ENCODE assay signal across 9 cellular contexts in the genomic region with DNA sequence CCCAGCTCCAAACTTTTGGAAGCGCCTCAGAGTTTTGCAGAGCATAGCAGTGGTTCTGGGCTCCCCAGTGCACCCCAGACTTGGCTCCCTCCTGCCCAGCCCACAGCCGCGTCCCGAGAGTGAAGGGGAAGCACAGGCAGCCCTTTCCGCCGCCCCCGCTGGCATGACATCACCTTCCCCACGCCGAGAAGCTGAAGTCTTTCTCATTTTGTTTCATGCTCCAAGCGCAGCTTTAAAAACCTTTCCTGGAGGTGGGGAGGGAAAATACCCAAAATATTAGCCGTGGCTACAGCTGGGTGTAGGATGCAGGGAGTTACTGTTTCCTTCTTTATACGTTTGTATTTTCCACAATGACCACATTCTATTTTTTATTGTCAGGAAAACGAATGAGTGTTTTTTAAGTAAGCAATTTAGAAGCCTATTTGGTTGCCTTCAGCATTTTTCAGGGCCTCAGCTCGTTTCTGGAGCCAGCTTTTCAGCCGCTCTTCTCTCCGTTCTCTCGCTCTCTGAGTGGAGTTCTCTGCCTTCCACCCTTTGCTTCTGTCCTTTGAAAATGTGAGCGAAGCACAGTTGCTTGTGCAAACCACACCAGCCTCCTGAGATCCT.
DNase-seq lines count a peak whose midpoint lies in the region; ATAC-seq, FAIRE-seq and TF ChIP-seq lines count a peak whose summit lies in the region.
"Had no signal": no experiment of that assay in that cellular context is flagged by ENCODE, and none has a peak within 500 bp of the region (broad histone marks: within the 10 kb centered on the region; RNA-seq: fewer than 3 reads in every experiment).

No MANE protein-coding gene starts in this region.

- no peaks in the 10 kb centered on the region for H3K27me3 ChIP-seq in keratinocyte (ENCODE audit: control insufficient read depth, extremely low read depth, insufficient read depth, low read length)

- H3K27ac ChIP-seq in keratinocyte (ENCODE audit: control insufficient read depth, insufficient read depth, low read length), result no peak overlapping the region
- H3K27ac ChIP-seq: neutrophil had no signal

- no peaks in the 10 kb centered on the region for H3K36me3 ChIP-seq in keratinocyte (ENCODE audit: control insufficient read depth in 2 of 2, extremely low read depth in 1 of 2, insufficient read depth in 2 of 2, low read length in 2 of 2)
- H3K36me3 ChIP-seq: neutrophil had no signal

- dilution Hi-C loops in keratinocyte (cut with MboI; ENCODE audit: extremely low pct_ligation_motif_present, low sequenced_read_pairs), result no loop called here

- peaks cover 12% of the 10 kb centered on the region for H3K4me1 ChIP-seq in keratinocyte (ENCODE audit: control insufficient read depth, extremely low read depth, insufficient read depth, low read length)

- H3K9ac ChIP-seq in keratinocyte (ENCODE audit: control insufficient read depth, extremely low read depth, insufficient read depth, low read length), result peak overlapping the region; percentile 64

- peak; percentile 57 for ATAC-seq in GM18502 (IDR thresholded peaks at IDR 0.05; ENCODE audit: poor library complexity, unreplicated experiment)
- ATAC-seq in HG03175 (IDR thresholded peaks at IDR 0.05; ENCODE audit: unreplicated experiment), result peak; percentile 34

- no peak for TF ChIP-seq CTCF in keratinocyte (optimal IDR thresholded peaks at IDR 0.05 in 1 of 3, IDR thresholded peaks at IDR 0.05 in 1 of 3, conservative IDR thresholded peaks at IDR 0.05 in 1 of 3; ENCODE audit: extremely low read depth in 1 of 3, insufficient read depth in 2 of 3, low read length in 3 of 3)

- peak overlapping the region; percentile 84 for H3K4me2 ChIP-seq in keratinocyte (ENCODE audit: control insufficient read depth, extremely low read depth, insufficient read depth, low read depth, low read length)

- H2AFZ ChIP-seq in keratinocyte (ENCODE audit: control insufficient read depth, low read length), result peak overlapping the region; percentile 88

- H4K20me1 ChIP-seq in keratinocyte (ENCODE audit: control insufficient read depth, extremely low read depth, insufficient read depth, low read length), result no peaks in the 10 kb centered on the region

- peak overlapping the region; percentile 14 to 61 (median 56) for H3K4me3 ChIP-seq in keratinocyte (ENCODE audit: control insufficient read depth in 2 of 3, extremely low read depth in 1 of 3, insufficient read depth in 2 of 3, low read depth in 1 of 3, low read length in 3 of 3)

- H3K79me2 ChIP-seq in keratinocyte (ENCODE audit: control insufficient read depth, insufficient read depth, low read length), result no peaks in the 10 kb centered on the region

- no peak for FAIRE-seq in keratinocyte (lab: Jason Lieb, UNC)

- H3K9me1 ChIP-seq in keratinocyte (ENCODE audit: control insufficient read depth, extremely low read depth, insufficient read depth, low read length), result no peaks in the 10 kb centered on the region

- peak; percentile 14 for DNase-seq in activated naive CD8-positive, alpha-beta T cell treated with anti-CD3 and anti-CD28 coated beads, Interleukin-2, amount 50 U/mL, for 16 hours (ENCODE audit: low read depth, low spot score)
- DNase-seq in keratinocyte (ENCODE audit: low read depth, low spot score) (no peak), middle frontal gyrus (ENCODE audit: extremely low spot score, low spot score) (no peak), NAMALWA (ENCODE audit: low spot score) (no peak), NCI-H1436 (lab: John Stamatoyannopoulos, UW) (no peak)
- peak; percentile 9 to 52 for DNase-seq in stimulated activated CD4-positive, alpha-beta T cell treated with anti-CD3 and anti-CD28 coated beads, Interleukin-1b, Interleukin-23, amount 100 ng/mL, for 4 hours (ENCODE audit: low read depth in 2 of 2)

- no peaks in the 10 kb centered on the region for H3K9me3 ChIP-seq in keratinocyte (ENCODE audit: control insufficient read depth, low read depth, low read length)
- H3K9me3 ChIP-seq: neutrophil had no signal

Comparison
In these comparisons a context has a peak if more than half of its experiments do, and no peak if none do; other contexts are left out.
1. DNase-seq: peak in activated naive CD8-positive, alpha-beta T cell treated with anti-CD3 and anti-CD28 coated beads, Interleukin-2, amount 50 U/mL, for 16 hours (single experiment) and stimulated activated CD4-positive, alpha-beta T cell treated with anti-CD3 and anti-CD28 coated beads, Interleukin-1b, Interleukin-23, amount 100 ng/mL, for 4 hours (2 of 2); none in keratinocyte (single experiment), middle frontal gyrus (single experiment), NAMALWA (single experiment) and NCI-H1436 (single experiment).